24 cellular contexts compared by ENCODE assay signal in genomic region chr18:47830772-47831171, GRCh38.
"Had no signal": no experiment of that assay in that cellular context is flagged by ENCODE, and none has a peak within 500 bp of the region (broad histone marks: within the 10 kb centered on the region; RNA-seq: fewer than 3 reads in every experiment).

No MANE protein-coding gene starts in this region.

- H3K4me3 ChIP-seq: gastrocnemius medialis, hepatocyte, transverse colon had no signal

- H3K9me3 ChIP-seq: gastrocnemius medialis, transverse colon had no signal

- DNase-seq: activated CD4-positive, alpha-beta T cell treated with anti-CD3 and anti-CD28 coated beads, Interleukin-2, amount 50 U/mL, for 1 hour; activated CD4-positive, CD25-positive, alpha-beta regulatory T cell treated with anti-CD3 and anti-CD28 coated beads, Interleukin-2, amount 50 U/mL, for 72 hours; activated CD8-positive, alpha-beta T cell treated with anti-CD3 and anti-CD28 coated beads for 36 hours; activated gamma-delta T cell treated with Interleukin-2 at 50 U/mL for 16 hours; activated T-cell treated with anti-CD3 and anti-CD28 coated beads, Interleukin-2, amount 50 U/mL, for 4 hours; aorta; cortex of kidney; gastrocnemius medialis; glutamatergic neuron; left colon; mesenchymal stem cell; natural killer cell; right cardiac atrium; stimulated activated naive CD4-positive, alpha-beta T cell treated with Interleukin-2 at 50 U/mL for 16 hours; T-helper 2 cell; transverse colon had no signal

- ATAC-seq: activated CD8-positive, alpha-beta T cell treated with anti-CD3 and anti-CD28 coated beads for 36 hours; activated T-cell treated with anti-CD3 and anti-CD28 coated beads, Interleukin-2, amount 50 U/mL, for 4 hours; activated T-helper 17 cell treated with anti-CD3 and anti-CD28 coated beads, Interleukin-2, amount 50 U/mL, for 72 hours; gastrocnemius medialis; left colon; natural killer cell; right cardiac atrium had no signal

- FAIRE-seq: endometrium, keratinocyte, urothelium cell line had no signal

- H3K4me1 ChIP-seq: gastrocnemius medialis had no signal

- H3K4me3 Mint-ChIP-seq: activated CD8-positive, alpha-beta T cell treated with anti-CD3 and anti-CD28 coated beads for 36 hours; activated naive CD4-positive, alpha-beta T cell treated with anti-CD3 and anti-CD28 coated beads, Interleukin-2, amount 50 U/mL, for 24 hours; activated T-cell treated with anti-CD3 and anti-CD28 coated beads, Interleukin-2, amount 50 U/mL, for 4 hours; activated T-helper 17 cell treated with anti-CD3 and anti-CD28 coated beads, Interleukin-2, amount 50 U/mL, for 72 hours; brain; natural killer cell had no signal

- H3K4me1 Mint-ChIP-seq: activated naive CD4-positive, alpha-beta T cell treated with anti-CD3 and anti-CD28 coated beads, Interleukin-2, amount 50 U/mL, for 24 hours; brain had no signal

- H3K9me3 Mint-ChIP-seq: activated naive CD4-positive, alpha-beta T cell treated with anti-CD3 and anti-CD28 coated beads, Interleukin-2, amount 50 U/mL, for 24 hours; activated T-helper 17 cell treated with anti-CD3 and anti-CD28 coated beads, Interleukin-2, amount 50 U/mL, for 72 hours; natural killer cell had no signal

- H3K27ac ChIP-seq: epithelial cell of prostate, gastrocnemius medialis, hepatocyte, transverse colon had no signal

- H3K27me3 ChIP-seq: gastrocnemius medialis, hepatocyte, transverse colon had no signal

- H3K27ac Mint-ChIP-seq: activated CD8-positive, alpha-beta T cell treated with anti-CD3 and anti-CD28 coated beads for 36 hours; activated naive CD4-positive, alpha-beta T cell treated with anti-CD3 and anti-CD28 coated beads, Interleukin-2, amount 50 U/mL, for 24 hours; activated T-helper 17 cell treated with anti-CD3 and anti-CD28 coated beads, Interleukin-2, amount 50 U/mL, for 72 hours; brain had no signal

- H3K36me3 Mint-ChIP-seq: natural killer cell had no signal

- H3K27me3 Mint-ChIP-seq: activated CD8-positive, alpha-beta T cell treated with anti-CD3 and anti-CD28 coated beads for 36 hours; activated naive CD4-positive, alpha-beta T cell treated with anti-CD3 and anti-CD28 coated beads, Interleukin-2, amount 50 U/mL, for 24 hours; activated T-helper 17 cell treated with anti-CD3 and anti-CD28 coated beads, Interleukin-2, amount 50 U/mL, for 72 hours; brain had no signal
